In the genomic region with DNA sequence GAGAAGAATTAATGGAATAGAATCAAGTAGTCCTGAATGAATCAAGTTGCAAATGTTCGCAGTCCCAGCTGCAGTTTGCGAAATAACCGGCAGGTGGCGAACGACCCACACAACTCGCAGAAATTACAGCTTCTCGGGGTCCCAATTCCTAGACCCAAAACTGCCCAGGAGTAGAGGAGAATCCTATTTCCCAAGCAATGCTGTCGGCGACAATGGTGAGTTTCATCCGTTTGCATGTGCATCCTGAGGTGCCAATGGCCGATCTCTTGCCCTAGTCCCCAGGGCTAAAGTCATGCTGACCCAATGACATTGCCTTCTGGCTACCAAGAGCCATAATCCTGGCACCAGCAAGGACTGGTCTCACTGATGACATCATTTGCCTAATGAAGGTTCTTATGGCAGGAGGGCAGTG, we compare ENCODE assay signal across 9 cellular contexts. TPM values are rescaled to one million over a fixed set of nuclear protein-coding genes. Genes with fewer than 3 reads are reported as not detected.
DNase-seq lines count a peak whose midpoint lies in the region; ATAC-seq, FAIRE-seq and TF ChIP-seq lines count a peak whose summit lies in the region.
"Had no signal": no experiment of that assay in that cellular context is flagged by ENCODE, and none has a peak within 500 bp of the region (broad histone marks: within the 10 kb centered on the region; RNA-seq: fewer than 3 reads in every experiment).

No MANE protein-coding gene starts in this region.

- FAIRE-seq in H54 (lab: Jason Lieb, UNC), result peak; percentile 36

- TF ChIP-seq POLR2A in H54 (IDR thresholded peaks at IDR 0.05; ENCODE audit: low read depth, low read length) (no peak), spleen (IDR thresholded peaks at IDR 0.05) (no peak)

- DNase-seq in BJ (ENCODE audit: low read depth) (no peak), H54 (ENCODE audit: insufficient read length, low spot score) (no peak), NCI-H748 (lab: John Stamatoyannopoulos, UW; ENCODE audit: unreplicated experiment) (peak; percentile 91), heart right ventricle (peak in 1 of 2 donors; percentile 41), spleen (no peak)
- DNase-seq in activated T-helper 9 cell treated with anti-CD3 and anti-CD28 coated beads, Interleukin-2, amount 50 U/mL, for 16 hours (ENCODE audit: low read depth), result peak; percentile 12

- ATAC-seq in heart right ventricle (no peak), GM19452 (IDR thresholded peaks at IDR 0.05; ENCODE audit: unreplicated experiment) (no peak), GM21526 (IDR thresholded peaks at IDR 0.05; ENCODE audit: low FRiP score, unreplicated experiment) (no peak)
- ATAC-seq: left colon had no signal

- TF ChIP-seq CTCF in BJ (IDR thresholded peaks at IDR 0.05; ENCODE audit: insufficient read depth, low read depth, low read length) (peak; percentile 87), heart right ventricle (IDR thresholded peaks at IDR 0.05) (peak; percentile 52 to 84 (median 76)), spleen (IDR thresholded peaks at IDR 0.05 in 8 of 11, conservative IDR thresholded peaks at IDR 0.05 in 3 of 11) (peak; percentile 61 to 90 (median 81))

- no peaks in the 10 kb centered on the region for H3K36me3 ChIP-seq in BJ (ENCODE audit: control insufficient read depth, insufficient read depth, low read length)
- no peaks in the 10 kb centered on the region for H3K36me3 ChIP-seq in heart right ventricle
- H3K36me3 ChIP-seq in spleen, result no peaks in the 10 kb centered on the region

- CTCF ChIA-PET in BJ (lab: Yijun Ruan, JAX), result interaction anchor here (0.7 to 6.3 kb wide), 14 partner anchors 9 to 609 kb away, joined by 3 to 84 read pairs (median 6); no protein-coding TSS in a partner anchor

- H3K9me3 ChIP-seq in heart right ventricle (peaks cover 0 to 17% (median 0%) of the 10 kb centered on the region in 11 donors), spleen (no peaks in the 10 kb centered on the region)

- H3K27me3 ChIP-seq in BJ (ENCODE audit: control insufficient read depth, insufficient read depth, low read length) (peaks cover 10% of the 10 kb centered on the region), heart right ventricle (peaks cover 0 to 78% (median 64%) of the 10 kb centered on the region in 7 donors), spleen (replicated peaks in 1 of 7) (peaks cover 0 to 69% (median 40%) of the 10 kb centered on the region in 7 donors)

- WGBS in heart right ventricle, 2 donors, result 1 to 2% methylated on average over 11 of the region's 11 CpGs
- WGBS in spleen, 5 donors, result 1 to 4% (median 3%) methylated on average over 9 to 11 of the region's 11 CpGs

- H3K27ac ChIP-seq in heart right ventricle (no peak overlapping the region), spleen (no peak overlapping the region)

- no peak overlapping the region for H3K4me3 ChIP-seq in BJ (ENCODE audit: low read depth, low read length)
- no peak overlapping the region for H3K4me3 ChIP-seq in heart right ventricle
- H3K4me3 ChIP-seq in spleen, result no peak overlapping the region

- intact Hi-C loops in heart right ventricle (cut with DNase I), result loop anchor here in 9 of 10 donors (2.0 to 10.0 kb wide), 4 partner anchors 598 to 606 kb away; no protein-coding TSS in a partner anchor
- intact Hi-C loops in spleen (cut with DNase I; ENCODE audit: low total_unique reads), result loop anchor here (2.0 kb wide), 1 partner anchor 598 kb away; no protein-coding TSS in a partner anchor

- H3K4me1 ChIP-seq in heart right ventricle, result peaks cover 0 to 5% (median 0%) of the 10 kb centered on the region in 9 donors
- H3K4me1 ChIP-seq in spleen, result peaks cover 0 to 19% (median 13%) of the 10 kb centered on the region in 6 donors

- POLR2A ChIA-PET in BJ (lab: Charles Lee), result no interaction called here

RNA-seq across cellular contexts. Expression of a gene that starts 8.5 kb away (rescaled TPM):
- 0.07 TPM in 1 of 2 replicates, not detected in the other for polyA plus RNA-seq in BJ (2011; rRNA removed)
- polyA minus RNA-seq in BJ (2011; rRNA and poly(A)+ RNA removed), result not detected in 2 replicates
- total RNA-seq in heart right ventricle, result not detected
- polyA plus RNA-seq in heart right ventricle, result not detected
- not detected for total RNA-seq in spleen
- under 1 TPM in 1 of 3 donors, not detected in 2; 0.02 TPM for polyA plus RNA-seq in spleen

RNA-seq across cellular contexts. Expression of a gene that starts 31.9 kb away (rescaled TPM):
- polyA plus RNA-seq in BJ (2011; rRNA removed) (not detected in 2 replicates), heart right ventricle (not detected), spleen (under 1 TPM in 1 of 3 donors, not detected in 2; 0.09 TPM)
- polyA minus RNA-seq in BJ (2011; rRNA and poly(A)+ RNA removed), result not detected in 2 replicates
- total RNA-seq in heart right ventricle (not detected), spleen (not detected)
- total RNA-seq: left colon had no signal

Comparison
In these comparisons a context has a peak if more than half of its experiments do, and no peak if none do; other contexts are left out.
1. DNase-seq: peak in NCI-H748 (single experiment) and activated T-helper 9 cell treated with anti-CD3 and anti-CD28 coated beads, Interleukin-2, amount 50 U/mL, for 16 hours (single experiment); none in BJ (single experiment), H54 (single experiment) and spleen (single experiment).
2. Peak in every context shown above with its lines, with median percentiles within 50 percentile points of each other: CTCF ChIP-seq.